Comparison of ENCODE assay signal across 1 cellular context in genomic region chr2:217325810-217326209, GRCh38.
TF ChIP-seq lines count a peak whose summit lies in the region.

No MANE protein-coding gene starts in this region.

TF ChIP-seq in WTC11, 78 proteins besides CTCF, POLR2A, EP300 and RAD21 (continued from another document):
- peak; percentile 79 for TF ChIP-seq USF2 (CRISPR knock-in tag; IDR thresholded peaks at IDR 0.05)
